26 cellular contexts compared by ENCODE assay signal in genomic region chr7:38740041-38740440, GRCh38.
"Had no signal": no experiment of that assay in that cellular context is flagged by ENCODE, and none has a peak within 500 bp of the region (broad histone marks: within the 10 kb centered on the region; RNA-seq: fewer than 3 reads in every experiment).

No MANE protein-coding gene starts in this region.

- H3K27ac Mint-ChIP-seq: stimulated activated effector memory CD8-positive, alpha-beta T cell treated with anti-CD3 and anti-CD28 coated beads, Interleukin-12 subunit alpha, Interleukin-12 subunit beta, amount 100 ng/mL, for 72 hours; stimulated activated naive CD8-positive, alpha-beta T cell treated with anti-CD3 and anti-CD28 coated beads, Interleukin-15, amount 100 ng/mL, for 72 hours; stimulated activated naive CD8-positive, alpha-beta T cell treated with anti-CD3 and anti-CD28 coated beads, Interleukin-15, Interleukin-2, amounts not matched to agents 100 ng/mL and 50 ng/mL, for 24 hours; type B pancreatic cell had no signal

- H3K4me3 ChIP-seq: stomach, suprapubic skin, testis, thoracic aorta, thyroid gland, tibial artery, tibial nerve, transverse colon, upper lobe of left lung, upper lobe of right lung, uterus, vagina had no signal

- DNase-seq: stimulated activated CD4-positive, alpha-beta T cell treated with anti-CD3 and anti-CD28 coated beads, Interleukin-2, amount 100 ng/mL, for 24 hours; stimulated activated CD4-positive, alpha-beta T cell treated with anti-CD3 and anti-CD28 coated beads, Interleukin-2, amount 100 ng/mL, for 48 hours; stimulated activated CD4-positive, alpha-beta T cell treated with anti-CD3 and anti-CD28 coated beads, Interleukin-4, amount 100 ng/mL, for 1 hour; stimulated activated CD4-positive, alpha-beta T cell treated with anti-CD3 and anti-CD28 coated beads, Interleukin-4, amount 100 ng/mL, for 24 hours; stimulated activated CD4-positive, alpha-beta T cell treated with anti-CD3 and anti-CD28 coated beads, Interleukin-4, amount 100 ng/mL, for 4 hours; stimulated activated CD8-positive, alpha-beta memory T cell treated with anti-CD3 and anti-CD28 coated beads, Interleukin-4, amount 100 ng/mL, for 48 hours; stimulated activated naive CD4-positive, alpha-beta T cell; stimulated activated naive CD4-positive, alpha-beta T cell treated with Interleukin-2 at 50 U/mL for 16 hours; stimulated activated naive CD8-positive, alpha-beta T cell treated with anti-CD3 and anti-CD28 coated beads, Interleukin-15, amount 100 ng/mL, for 72 hours; stimulated activated naive CD8-positive, alpha-beta T cell treated with anti-CD3 and anti-CD28 coated beads, Interleukin-15, Interleukin-2, amounts not matched to agents 100 U/mL and 50 U/mL, for 24 hours; stomach; substantia nigra; testis; thyroid gland; tibial artery; transverse colon; upper lobe of left lung; upper lobe of right lung; uterus had no signal

- H3K27me3 Mint-ChIP-seq: stimulated activated naive CD8-positive, alpha-beta T cell treated with anti-CD3 and anti-CD28 coated beads, Interleukin-15, amount 100 ng/mL, for 72 hours; stimulated activated naive CD8-positive, alpha-beta T cell treated with anti-CD3 and anti-CD28 coated beads, Interleukin-15, Interleukin-2, amounts not matched to agents 100 ng/mL and 50 ng/mL, for 24 hours; type B pancreatic cell had no signal

- H3K27me3 ChIP-seq: stomach, suprapubic skin, testis, thyroid gland, tibial artery, tibial nerve, transverse colon, upper lobe of left lung, upper lobe of right lung, uterus, vagina had no signal

- H3K9me3 Mint-ChIP-seq: stimulated activated effector memory CD8-positive, alpha-beta T cell treated with anti-CD3 and anti-CD28 coated beads, Interleukin-12 subunit alpha, Interleukin-12 subunit beta, amount 100 ng/mL, for 72 hours; stimulated activated naive CD8-positive, alpha-beta T cell treated with anti-CD3 and anti-CD28 coated beads, Interleukin-15, amount 100 ng/mL, for 72 hours; stimulated activated naive CD8-positive, alpha-beta T cell treated with anti-CD3 and anti-CD28 coated beads, Interleukin-15, Interleukin-2, amounts not matched to agents 100 ng/mL and 50 ng/mL, for 24 hours; type B pancreatic cell had no signal

- H3K4me3 Mint-ChIP-seq: stimulated activated effector memory CD8-positive, alpha-beta T cell treated with anti-CD3 and anti-CD28 coated beads, Interleukin-12 subunit alpha, Interleukin-12 subunit beta, amount 100 ng/mL, for 72 hours; stimulated activated naive CD8-positive, alpha-beta T cell treated with anti-CD3 and anti-CD28 coated beads, Interleukin-15, amount 100 ng/mL, for 72 hours; stimulated activated naive CD8-positive, alpha-beta T cell treated with anti-CD3 and anti-CD28 coated beads, Interleukin-15, Interleukin-2, amounts not matched to agents 100 ng/mL and 50 ng/mL, for 24 hours; type B pancreatic cell had no signal

- H3K36me3 ChIP-seq: uterus had no signal

- ATAC-seq: stimulated activated effector memory CD8-positive, alpha-beta T cell treated with anti-CD3 and anti-CD28 coated beads, Interleukin-12 subunit alpha, Interleukin-12 subunit beta, amount 100 ng/mL, for 72 hours; stimulated activated naive CD8-positive, alpha-beta T cell treated with anti-CD3 and anti-CD28 coated beads, Interleukin-15, amount 100 ng/mL, for 72 hours; stimulated activated naive CD8-positive, alpha-beta T cell treated with anti-CD3 and anti-CD28 coated beads, Interleukin-15, Interleukin-2, amounts not matched to agents 100 U/mL and 50 U/mL, for 24 hours; upper lobe of right lung had no signal

- H3K4me1 ChIP-seq: stomach, suprapubic skin, testis, thyroid gland, tibial artery, tibial nerve, transverse colon, upper lobe of left lung, upper lobe of right lung, uterus, vagina had no signal

- H3K4me1 Mint-ChIP-seq: stimulated activated effector memory CD8-positive, alpha-beta T cell treated with anti-CD3 and anti-CD28 coated beads, Interleukin-12 subunit alpha, Interleukin-12 subunit beta, amount 100 ng/mL, for 72 hours; stimulated activated naive CD8-positive, alpha-beta T cell treated with anti-CD3 and anti-CD28 coated beads, Interleukin-15, amount 100 ng/mL, for 72 hours had no signal

- H3K9me3 ChIP-seq: stomach, suprapubic skin, testis, thoracic aorta, thyroid gland, tibial artery, tibial nerve, transverse colon, upper lobe of left lung, upper lobe of right lung, uterus, vagina had no signal
